Comparison of ENCODE assay signal across 1 cellular context in genomic region chr22:21457023-21457787, GRCh38.
TF ChIP-seq lines count a peak whose summit lies in the region.

No MANE protein-coding gene starts in this region.

TF ChIP-seq in HepG2, 621 proteins besides CTCF, POLR2A, EP300 and RAD21 (continued from another document and continues in another):
- peak; percentile 77; the same call in 1 of the 2 replicates for TF ChIP-seq ZFP91 (CRISPR knock-in tag; IDR thresholded peaks at IDR 0.05; ENCODE audit: borderline replicate concordance)
- no peak for TF ChIP-seq YEATS2 (CRISPR knock-in tag; IDR thresholded peaks at IDR 0.05; ENCODE audit: borderline replicate concordance)
- no peak for TF ChIP-seq SNAI1 (CRISPR knock-in tag; IDR thresholded peaks at IDR 0.05; ENCODE audit: borderline replicate concordance)
- TF ChIP-seq ZNF121 (CRISPR knock-in tag; IDR thresholded peaks at IDR 0.05): no peak
- TF ChIP-seq ZBTB49 (CRISPR knock-in tag; IDR thresholded peaks at IDR 0.05; ENCODE audit: borderline replicate concordance): no peak
- TF ChIP-seq MXI1 (IDR thresholded peaks at IDR 0.05; ENCODE audit: borderline replicate concordance, low read depth, low read length): peak; percentile 40; the same call in 1 of the 3 replicates
- peak; percentile 47; the same call in 1 of the 2 replicates for TF ChIP-seq THAP11 (CRISPR knock-in tag; IDR thresholded peaks at IDR 0.05)
- TF ChIP-seq CHCHD3 (CRISPR knock-in tag; IDR thresholded peaks at IDR 0.05): no peak
- TF ChIP-seq NFE2L2 (IDR thresholded peaks at IDR 0.05; ENCODE audit: low read length): no peak
- TF ChIP-seq ESRRA (CRISPR knock-in tag; IDR thresholded peaks at IDR 0.05; ENCODE audit: low read depth): peak; percentile 60; the same call in 1 of the 2 replicates
- no peak for TF ChIP-seq MLLT10 (CRISPR knock-in tag; IDR thresholded peaks at IDR 0.05)
- TF ChIP-seq EED (CRISPR knock-in tag; IDR thresholded peaks at IDR 0.05): no peak
- TF ChIP-seq BATF2 (CRISPR knock-in tag; IDR thresholded peaks at IDR 0.05): no peak
- TF ChIP-seq, protein P1, sequence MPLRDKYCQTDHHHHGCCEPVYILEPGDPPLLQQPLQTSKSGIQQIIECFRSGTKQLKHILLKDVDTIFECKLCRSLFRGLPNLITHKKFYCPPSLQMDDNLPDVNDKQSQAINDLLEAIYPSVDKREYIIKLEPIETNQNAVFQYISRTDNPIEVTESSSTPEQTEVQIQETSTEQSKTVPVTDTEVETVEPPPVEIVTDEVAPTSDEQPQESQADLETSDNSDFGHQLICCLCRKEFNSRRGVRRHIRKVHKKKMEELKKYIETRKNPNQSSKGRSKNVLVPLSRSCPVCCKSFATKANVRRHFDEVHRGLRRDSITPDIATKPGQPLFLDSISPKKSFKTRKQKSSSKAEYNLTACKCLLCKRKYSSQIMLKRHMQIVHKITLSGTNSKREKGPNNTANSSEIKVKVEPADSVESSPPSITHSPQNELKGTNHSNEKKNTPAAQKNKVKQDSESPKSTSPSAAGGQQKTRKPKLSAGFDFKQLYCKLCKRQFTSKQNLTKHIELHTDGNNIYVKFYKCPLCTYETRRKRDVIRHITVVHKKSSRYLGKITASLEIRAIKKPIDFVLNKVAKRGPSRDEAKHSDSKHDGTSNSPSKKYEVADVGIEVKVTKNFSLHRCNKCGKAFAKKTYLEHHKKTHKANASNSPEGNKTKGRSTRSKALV (CRISPR knock-in tag; IDR thresholded peaks at IDR 0.05): peak; percentile 43; the same call in 1 of the 2 replicates
- TF ChIP-seq, protein P2, sequence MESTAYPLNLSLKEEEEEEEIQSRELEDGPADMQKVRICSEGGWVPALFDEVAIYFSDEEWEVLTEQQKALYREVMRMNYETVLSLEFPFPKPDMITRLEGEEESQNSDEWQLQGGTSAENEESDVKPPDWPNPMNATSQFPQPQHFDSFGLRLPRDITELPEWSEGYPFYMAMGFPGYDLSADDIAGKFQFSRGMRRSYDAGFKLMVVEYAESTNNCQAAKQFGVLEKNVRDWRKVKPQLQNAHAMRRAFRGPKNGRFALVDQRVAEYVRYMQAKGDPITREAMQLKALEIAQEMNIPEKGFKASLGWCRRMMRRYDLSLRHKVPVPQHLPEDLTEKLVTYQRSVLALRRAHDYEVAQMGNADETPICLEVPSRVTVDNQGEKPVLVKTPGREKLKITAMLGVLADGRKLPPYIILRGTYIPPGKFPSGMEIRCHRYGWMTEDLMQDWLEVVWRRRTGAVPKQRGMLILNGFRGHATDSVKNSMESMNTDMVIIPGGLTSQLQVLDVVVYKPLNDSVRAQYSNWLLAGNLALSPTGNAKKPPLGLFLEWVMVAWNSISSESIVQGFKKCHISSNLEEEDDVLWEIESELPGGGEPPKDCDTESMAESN (CRISPR knock-in tag; conservative IDR thresholded peaks at IDR 0.05): peak; percentile 56
- TF ChIP-seq MED8 (CRISPR knock-in tag; IDR thresholded peaks at IDR 0.05; ENCODE audit: insufficient replicate concordance): no peak
- no peak for TF ChIP-seq ZNF614 (CRISPR knock-in tag; IDR thresholded peaks at IDR 0.05; ENCODE audit: borderline replicate concordance)
- TF ChIP-seq, protein P3, sequence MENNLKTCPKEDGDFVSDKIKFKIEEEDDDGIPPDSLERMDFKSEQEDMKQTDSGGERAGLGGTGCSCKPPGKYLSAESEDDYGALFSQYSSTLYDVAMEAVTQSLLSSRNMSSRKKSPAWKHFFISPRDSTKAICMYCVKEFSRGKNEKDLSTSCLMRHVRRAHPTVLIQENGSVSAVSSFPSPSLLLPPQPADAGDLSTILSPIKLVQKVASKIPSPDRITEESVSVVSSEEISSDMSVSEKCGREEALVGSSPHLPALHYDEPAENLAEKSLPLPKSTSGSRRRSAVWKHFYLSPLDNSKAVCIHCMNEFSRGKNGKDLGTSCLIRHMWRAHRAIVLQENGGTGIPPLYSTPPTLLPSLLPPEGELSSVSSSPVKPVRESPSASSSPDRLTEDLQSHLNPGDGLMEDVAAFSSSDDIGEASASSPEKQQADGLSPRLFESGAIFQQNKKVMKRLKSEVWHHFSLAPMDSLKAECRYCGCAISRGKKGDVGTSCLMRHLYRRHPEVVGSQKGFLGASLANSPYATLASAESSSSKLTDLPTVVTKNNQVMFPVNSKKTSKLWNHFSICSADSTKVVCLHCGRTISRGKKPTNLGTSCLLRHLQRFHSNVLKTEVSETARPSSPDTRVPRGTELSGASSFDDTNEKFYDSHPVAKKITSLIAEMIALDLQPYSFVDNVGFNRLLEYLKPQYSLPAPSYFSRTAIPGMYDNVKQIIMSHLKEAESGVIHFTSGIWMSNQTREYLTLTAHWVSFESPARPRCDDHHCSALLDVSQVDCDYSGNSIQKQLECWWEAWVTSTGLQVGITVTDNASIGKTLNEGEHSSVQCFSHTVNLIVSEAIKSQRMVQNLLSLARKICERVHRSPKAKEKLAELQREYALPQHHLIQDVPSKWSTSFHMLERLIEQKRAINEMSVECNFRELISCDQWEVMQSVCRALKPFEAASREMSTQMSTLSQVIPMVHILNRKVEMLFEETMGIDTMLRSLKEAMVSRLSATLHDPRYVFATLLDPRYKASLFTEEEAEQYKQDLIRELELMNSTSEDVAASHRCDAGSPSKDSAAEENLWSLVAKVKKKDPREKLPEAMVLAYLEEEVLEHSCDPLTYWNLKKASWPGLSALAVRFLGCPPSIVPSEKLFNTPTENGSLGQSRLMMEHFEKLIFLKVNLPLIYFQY (CRISPR knock-in tag; IDR thresholded peaks at IDR 0.05; ENCODE audit: borderline replicate concordance): no peak
- TF ChIP-seq ZNF781 (CRISPR knock-in tag; IDR thresholded peaks at IDR 0.05; ENCODE audit: borderline replicate concordance, not compliant biosample characterization): no peak
- no peak for TF ChIP-seq ZNF646 (CRISPR knock-in tag; IDR thresholded peaks at IDR 0.05)
- TF ChIP-seq ZNF292 (CRISPR knock-in tag; IDR thresholded peaks at IDR 0.05; ENCODE audit: borderline replicate concordance, low read depth): peak; percentile 59; the same call in 1 of the 2 replicates
- TF ChIP-seq CREB3 (CRISPR knock-in tag; IDR thresholded peaks at IDR 0.05): no peak
- TF ChIP-seq, protein P4, sequence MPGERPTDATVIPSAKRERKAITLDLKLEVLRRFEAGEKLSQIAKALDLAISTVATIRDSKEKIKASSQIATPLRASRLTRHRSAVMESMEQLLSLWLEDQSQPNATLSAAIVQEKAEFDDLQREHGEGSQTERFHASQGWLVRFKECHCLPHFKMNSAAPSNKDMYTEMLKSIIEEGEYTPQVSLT (CRISPR knock-in tag; IDR thresholded peaks at IDR 0.05; ENCODE audit: borderline replicate concordance, low read depth): no peak
- TF ChIP-seq ZNF546 (CRISPR knock-in tag; conservative IDR thresholded peaks at IDR 0.05): no peak
